Comparison of ENCODE assay signal across 18 cellular contexts in genomic region chr12:47022296-47022695, GRCh38. TPM values are rescaled to one million over a fixed set of nuclear protein-coding genes. Genes with fewer than 3 reads are reported as not detected.
DNase-seq lines count a peak whose midpoint lies in the region; ATAC-seq, FAIRE-seq and TF ChIP-seq lines count a peak whose summit lies in the region.
"Had no signal": no experiment of that assay in that cellular context is flagged by ENCODE, and none has a peak within 500 bp of the region (broad histone marks: within the 10 kb centered on the region; RNA-seq: fewer than 3 reads in every experiment).

No MANE protein-coding gene starts in this region.

- POLR2A ChIA-PET in A549 (lab: Yijun Ruan, JAX) = no interaction called here
- POLR2A ChIA-PET in activated CD4-positive, alpha-beta T cell treated with anti-CD3 and anti-CD28 coated beads, Interleukin-2, amount 10 ng/mL, durations not matched to agents 7 days and 5 days (lab: Charles Lee) = no interaction called here

- no peak for TF ChIP-seq POLR2A in A549 (IDR thresholded peaks at IDR 0.05; ENCODE audit: low read length)
- no peak for TF ChIP-seq POLR2A in sigmoid colon (IDR thresholded peaks at IDR 0.05)

- no peaks in the 10 kb centered on the region for H3K36me3 ChIP-seq in sigmoid colon
- H3K36me3 ChIP-seq: SJCRH30, uterus, WERI-Rb-1 had no signal

- H3K9me3 Mint-ChIP-seq in activated CD4-positive, alpha-beta T cell treated with anti-CD3 and anti-CD28 coated beads, Interleukin-2, amount 10 ng/mL, durations not matched to agents 7 days and 5 days = no peaks in the 10 kb centered on the region
- H3K9me3 Mint-ChIP-seq: activated naive CD8-positive, alpha-beta T cell treated with anti-CD3 and anti-CD28 coated beads, Interleukin-2, amount 10 ng/mL, durations not matched to agents 7 days and 5 days; H9 had no signal

- peaks cover 10% of the 10 kb centered on the region for H3K27me3 Mint-ChIP-seq in activated CD4-positive, alpha-beta T cell treated with anti-CD3 and anti-CD28 coated beads, Interleukin-2, amount 10 ng/mL, durations not matched to agents 7 days and 5 days

- TF ChIP-seq EP300 in A549 (IDR thresholded peaks at IDR 0.05) = no peak
- no peak for TF ChIP-seq EP300 in sigmoid colon (IDR thresholded peaks at IDR 0.05)

- H3K4me2 ChIP-seq in A549 = peak overlapping the region; percentile 41

- H3K4me1 ChIP-seq in A549 = peaks cover 40% of the 10 kb centered on the region
- H3K4me1 ChIP-seq in sigmoid colon = peaks cover 0 to 7% (median 0%) of the 10 kb centered on the region in 4 donors

- no peaks in the 10 kb centered on the region for H3K36me3 Mint-ChIP-seq in activated CD4-positive, alpha-beta T cell treated with anti-CD3 and anti-CD28 coated beads, Interleukin-2, amount 10 ng/mL, durations not matched to agents 7 days and 5 days (ENCODE audit: low read depth)
- H3K36me3 Mint-ChIP-seq: activated naive CD8-positive, alpha-beta T cell treated with anti-CD3 and anti-CD28 coated beads, Interleukin-2, amount 10 ng/mL, durations not matched to agents 7 days and 5 days had no signal

- intact Hi-C loops in sigmoid colon (cut with DNase I) = loop anchor here (5.0 kb wide), 2 partner anchors 345 to 950 kb away; no protein-coding TSS in a partner anchor

- no peak overlapping the region for H3K4me3 ChIP-seq in A549
- H3K4me3 ChIP-seq in sigmoid colon = no peak overlapping the region
- H3K4me3 ChIP-seq: SJCRH30, uterus had no signal

- no peaks in the 10 kb centered on the region for H3K9me3 ChIP-seq in A549
- H3K9me3 ChIP-seq in sigmoid colon = no peaks in the 10 kb centered on the region
- H3K9me3 ChIP-seq: SJCRH30, uterus had no signal

- no peak overlapping the region for H3K27ac Mint-ChIP-seq in activated CD4-positive, alpha-beta T cell treated with anti-CD3 and anti-CD28 coated beads, Interleukin-2, amount 10 ng/mL, durations not matched to agents 7 days and 5 days
- H3K27ac Mint-ChIP-seq: activated naive CD8-positive, alpha-beta T cell treated with anti-CD3 and anti-CD28 coated beads, Interleukin-2, amount 10 ng/mL, durations not matched to agents 7 days and 5 days; H9 had no signal

- no peaks in the 10 kb centered on the region for H3K27me3 ChIP-seq in sigmoid colon
- H3K27me3 ChIP-seq: SJCRH30, uterus had no signal

- 23% methylated on average over 2 of the region's 2 CpGs for WGBS in A549 (ENCODE audit: missing lambda C conversion rate)
- 53 to 56% methylated on average over 2 of the region's 2 CpGs for WGBS in sigmoid colon, 2 donors

- H3K27ac ChIP-seq in A549 = peak overlapping the region; percentile 4 to 61; a peak in 3 of 6 replicates
- no peak overlapping the region for H3K27ac ChIP-seq in sigmoid colon
- H3K27ac ChIP-seq: SJCRH30, uterus, WERI-Rb-1 had no signal

- TF ChIP-seq RAD21 in A549 (conservative IDR thresholded peaks at IDR 0.05 in 1 of 2, IDR thresholded peaks at IDR 0.05 in 1 of 2) = no peak

- no peak for TF ChIP-seq CTCF in A549 (IDR thresholded peaks at IDR 0.05)
- no peak for TF ChIP-seq CTCF in sigmoid colon (IDR thresholded peaks at IDR 0.05)

- no peak for ATAC-seq in A549

- CTCF ChIA-PET in A549 (lab: Yijun Ruan, JAX) = interaction anchor here (0.9 to 3.8 kb wide), 12 partner anchors 10 to 1031 kb away, joined by 3 to 32 read pairs (median 8); no protein-coding TSS in a partner anchor
- CTCF ChIA-PET in activated CD4-positive, alpha-beta T cell treated with anti-CD3 and anti-CD28 coated beads, Interleukin-2, amount 10 ng/mL, durations not matched to agents 7 days and 5 days (lab: Charles Lee) = interaction anchor here (0.6 to 3.0 kb wide), 3 partner anchors 20 to 1224 kb away, joined by 3 to 7 read pairs (median 3); no protein-coding TSS in a partner anchor

- H3K4me1 Mint-ChIP-seq in activated CD4-positive, alpha-beta T cell treated with anti-CD3 and anti-CD28 coated beads, Interleukin-2, amount 10 ng/mL, durations not matched to agents 7 days and 5 days = no peaks in the 10 kb centered on the region
- H3K4me1 Mint-ChIP-seq: activated naive CD8-positive, alpha-beta T cell treated with anti-CD3 and anti-CD28 coated beads, Interleukin-2, amount 10 ng/mL, durations not matched to agents 7 days and 5 days; H9 had no signal

- H3K4me3 Mint-ChIP-seq in activated CD4-positive, alpha-beta T cell treated with anti-CD3 and anti-CD28 coated beads, Interleukin-2, amount 10 ng/mL, durations not matched to agents 7 days and 5 days = no peak overlapping the region
- H3K4me3 Mint-ChIP-seq: activated naive CD8-positive, alpha-beta T cell treated with anti-CD3 and anti-CD28 coated beads, Interleukin-2, amount 10 ng/mL, durations not matched to agents 7 days and 5 days; H9 had no signal

- no peak for FAIRE-seq in A549 (lab: Jason Lieb, UNC)

- no peak for DNase-seq in A549 (ENCODE audit: low read depth in 1 of 2, low spot score in 1 of 2)
- DNase-seq in HS-5 (ENCODE audit: low read depth) = peak; percentile 56
- DNase-seq in amniotic epithelial cell (ENCODE audit: low read depth) = peak; percentile 78
- DNase-seq in glomerular visceral epithelial cell (ENCODE audit: extremely low spot score) = peak; percentile 27
- no peak for DNase-seq in NCI-H1417 (lab: John Stamatoyannopoulos, UW)
- no peak for DNase-seq in sigmoid colon
- DNase-seq in activated CD4-positive, alpha-beta T cell treated with anti-CD3 and anti-CD28 coated beads, Interleukin-2, amount 10 ng/mL, durations not matched to agents 7 days and 5 days = no peak
- no peak for DNase-seq in mucosa of gallbladder (ENCODE audit: low spot score)
- DNase-seq: activated naive CD8-positive, alpha-beta T cell treated with anti-CD3 and anti-CD28 coated beads, Interleukin-2, amount 10 ng/mL, durations not matched to agents 7 days and 5 days; DMS79 treated with DMSO at 0.1 percent for 48 hours; H9; head of caudate nucleus; NCI-H146; NCI-H524 treated with DMSO at 0.1 percent for 48 hours; SJCRH30; stimulated activated CD8-positive, alpha-beta memory T cell treated with anti-CD3 and anti-CD28 coated beads, Interleukin-4, amount 100 ng/mL, for 48 hours; uterus; WERI-Rb-1 had no signal

TF ChIP-seq in A549, 52 proteins besides CTCF, POLR2A, EP300 and RAD21:
- TF ChIP-seq CHD2 (IDR thresholded peaks at IDR 0.05; ENCODE audit: low read length, partially characterized antibody) = no peak
- 0 out of 2 replicates have a peak, but pooled peaks have one; percentile 18 for TF ChIP-seq FOSL2 (IDR thresholded peaks at IDR 0.05)
- no peak; the same call in 1 of the 2 replicates for TF ChIP-seq FOSL2 (CRISPR knock-in tag; IDR thresholded peaks at IDR 0.05)

RNA-seq across cellular contexts. Expression of gene PCED1B, which starts 57.1 kb away (rescaled TPM):
- polyA plus RNA-seq in A549 (2011; rRNA removed) (74.6 and 92.2 TPM in 2 replicates), A549 (2017; fragmentation: RNase III; extraction: RNeasy Plus Mini Kit Qiagen cat#74134 plus additional on column Dnase treatment) (92.7 to 122 TPM (median 108 TPM) in 3 replicates), sigmoid colon (1 to 10 TPM; 1.2 to 5.8 (median 1.8) TPM)
- 104 and 133 TPM in 2 replicates for polyA plus RNA-seq in A549 (2012; cell fraction: cytosol; rRNA removed)
- polyA plus RNA-seq in A549 (2012; cell fraction: nucleus; rRNA removed) = 247 TPM in 2 replicates
- polyA minus RNA-seq in A549 (2011; rRNA and poly(A)+ RNA removed) = 75.0 and 84.8 TPM in 2 replicates
- total RNA-seq in sigmoid colon (10 to 100 TPM in 1 of 4 donors, 1 to 10 TPM in 3; 3.0 to 11.9 (median 7.3) TPM), mucosa of gallbladder (9.5 TPM)
- total RNA-seq in activated CD4-positive, alpha-beta T cell treated with anti-CD3 and anti-CD28 coated beads, Interleukin-2, amount 10 ng/mL, durations not matched to agents 7 days and 5 days = 10 to 100 TPM; 58.7 to 59.7 TPM
- total RNA-seq: SJCRH30 had no signal

RNA-seq across cellular contexts. Expression of gene AMIGO2, which starts 57.5 kb away (rescaled TPM):
- polyA plus RNA-seq in A549 (2011; rRNA removed) = 636 and 690 TPM in 2 replicates
- 131 and 181 TPM in 2 replicates for polyA plus RNA-seq in A549 (2012; cell fraction: cytosol; rRNA removed)
- 104 and 164 TPM in 2 replicates for polyA plus RNA-seq in A549 (2012; cell fraction: nucleus; rRNA removed)
- polyA plus RNA-seq in A549 (2017; fragmentation: RNase III; extraction: RNeasy Plus Mini Kit Qiagen cat#74134 plus additional on column Dnase treatment) = 196 to 288 TPM (median 273 TPM) in 3 replicates
- 293 and 311 TPM in 2 replicates for polyA minus RNA-seq in A549 (2011; rRNA and poly(A)+ RNA removed)
- 10 to 100 TPM; 33.2 to 68.1 (median 60.5) TPM for total RNA-seq in sigmoid colon
- 1 to 10 TPM in 2 of 3 donors, under 1 TPM in 1; 0.46 to 5.3 (median 2.4) TPM for polyA plus RNA-seq in sigmoid colon
- 10 to 100 TPM; 10.3 to 10.8 TPM for total RNA-seq in activated CD4-positive, alpha-beta T cell treated with anti-CD3 and anti-CD28 coated beads, Interleukin-2, amount 10 ng/mL, durations not matched to agents 7 days and 5 days
- total RNA-seq in mucosa of gallbladder = 32.7 TPM

Comparison
In these comparisons a context has a peak if more than half of its experiments do, and no peak if none do; other contexts are left out.
1. DNase-seq: peak in HS-5 (single experiment), amniotic epithelial cell (single experiment) and glomerular visceral epithelial cell (single experiment); none in A549 (0 of 2), NCI-H1417 (0 of 3), sigmoid colon (single experiment), activated CD4-positive, alpha-beta T cell treated with anti-CD3 and anti-CD28 coated beads, Interleukin-2, amount 10 ng/mL, durations not matched to agents 7 days and 5 days (single experiment) and mucosa of gallbladder (single experiment).
2. H3K27ac ChIP-seq: peak in A549 (2 of 2); none in sigmoid colon (0 of 4).